ENCODE assay signal across 12 cellular contexts in genomic region chr4:20255251-20255586, GRCh38. TPM values are rescaled to one million over a fixed set of nuclear protein-coding genes. Genes with fewer than 3 reads are reported as not detected.
DNase-seq lines count a peak whose midpoint lies in the region; ATAC-seq, FAIRE-seq and TF ChIP-seq lines count a peak whose summit lies in the region.
"Had no signal": no experiment of that assay in that cellular context is flagged by ENCODE, and none has a peak within 500 bp of the region (broad histone marks: within the 10 kb centered on the region; RNA-seq: fewer than 3 reads in every experiment).

No MANE protein-coding gene starts in this region.

- no peak overlapping the region for H2BK12ac ChIP-seq in H1 (ENCODE audit: low read depth, low read length)

- H3K4ac ChIP-seq in H1 (replicated peaks; ENCODE audit: insufficient read length, low read depth, low read length) = no peak overlapping the region

- peak overlapping the region; percentile 67 to 74; a peak in 2 of 4 replicates for H3K27ac ChIP-seq in SK-N-SH (ENCODE audit: low read depth in 2 of 2, low read length in 1 of 2)
- H3K27ac ChIP-seq in H1 (ENCODE audit: low read depth, low read length) = no peak overlapping the region
- H3K27ac ChIP-seq in muscle layer of colon (ENCODE audit: low read depth, low read length) = peak overlapping the region; percentile 73
- peak overlapping the region in 3 of 4 donors; percentile 27 to 47 (median 36) for H3K27ac ChIP-seq in transverse colon
- H3K27ac ChIP-seq: 22Rv1 had no signal

- H3K4me1 ChIP-seq in SK-N-SH (ENCODE audit: control insufficient read depth in 1 of 2, insufficient read depth in 2 of 2, low read depth in 1 of 2, low read length in 1 of 2) = peaks cover 23 to 26% of the 10 kb centered on the region in 2 experiments
- H3K4me1 ChIP-seq in H1 (replicated peaks in 1 of 4; ENCODE audit: control insufficient read depth in 3 of 4, insufficient read depth in 4 of 4, low read length in 3 of 4) = peaks cover 2 to 27% (median 16%) of the 10 kb centered on the region in 4 experiments; a peak in 6 of 7 replicates
- H3K4me1 ChIP-seq in muscle layer of colon (ENCODE audit: insufficient read depth, low read length) = peaks cover 3% of the 10 kb centered on the region
- H3K4me1 ChIP-seq in transverse colon = peaks cover 0 to 21% (median 15%) of the 10 kb centered on the region in 4 donors

- TF ChIP-seq CTCF in SK-N-SH (IDR thresholded peaks at IDR 0.05) (no peak), H1 (IDR thresholded peaks at IDR 0.05; ENCODE audit: control extremely low read depth in 1 of 3, insufficient read depth in 1 of 3, low read depth in 1 of 3, low read length in 3 of 3) (no peak), transverse colon (IDR thresholded peaks at IDR 0.05) (no peak)

- 0 out of 2 replicates have a peak overlapping the region, but pooled peaks have one; percentile 61 for H2BK20ac ChIP-seq in H1 (ENCODE audit: low read length)

- POLR2A ChIA-PET in SK-N-SH (lab: Yijun Ruan, JAX) = no interaction called here
- POLR2A ChIA-PET in H1 (lab: Charles Lee; ENCODE audit: partially characterized antibody) = no interaction called here

- no peaks in the 10 kb centered on the region for H3K9me2 ChIP-seq in SK-N-SH

- H3K4me3 ChIP-seq in SK-N-SH (ENCODE audit: low read depth in 2 of 2, low read length in 1 of 2) = peak overlapping the region; percentile 78 to 96
- H3K4me3 ChIP-seq in H1 (ENCODE audit: extremely low read depth in 1 of 4, insufficient read depth in 2 of 4, low read depth in 3 of 4, low read length in 4 of 4) = peak overlapping the region; percentile 48 to 83 (median 70)
- peak overlapping the region; percentile 75 to 93 for H3K4me3 ChIP-seq in muscle layer of colon (ENCODE audit: low read depth in 1 of 2, low read length in 2 of 2)
- H3K4me3 ChIP-seq in transverse colon = peak overlapping the region; percentile 38 to 70 (median 50)

- no peaks in the 10 kb centered on the region for H3K9me3 ChIP-seq in SK-N-SH
- no peaks in the 10 kb centered on the region for H3K9me3 ChIP-seq in H1 (ENCODE audit: insufficient read depth in 2 of 2, low read depth in 1 of 2, low read length in 1 of 2)
- no peaks in the 10 kb centered on the region for H3K9me3 ChIP-seq in muscle layer of colon (ENCODE audit: low read length)
- no peaks in the 10 kb centered on the region for H3K9me3 ChIP-seq in transverse colon

- H3K79me2 ChIP-seq in SK-N-SH (ENCODE audit: insufficient read depth) (peaks cover 84% of the 10 kb centered on the region), H1 (ENCODE audit: control insufficient read depth in 1 of 2, insufficient read depth in 2 of 2, low read length in 2 of 2) (no peaks in the 10 kb centered on the region)

- TF ChIP-seq EP300 in SK-N-SH (IDR thresholded peaks at IDR 0.05; ENCODE audit: borderline replicate concordance in 1 of 2, low read depth in 1 of 2, low read length in 1 of 2) (no peak), H1 (IDR thresholded peaks at IDR 0.05; ENCODE audit: borderline replicate concordance in 1 of 2, low read depth in 2 of 2, low read length in 2 of 2) (no peak), transverse colon (IDR thresholded peaks at IDR 0.05; ENCODE audit: low read depth) (no peak)

- no peak overlapping the region for H2BK120ac ChIP-seq in H1 (replicated peaks; ENCODE audit: low read depth, low read length)

- CTCF ChIA-PET in SK-N-SH (lab: Yijun Ruan, JAX) = no interaction called here
- CTCF ChIA-PET in H1 (lab: Charles Lee; ENCODE audit: partially characterized antibody) = interaction anchor here (1.5 kb wide), 1 partner anchor 10 kb away, joined by 3 read pairs; no protein-coding TSS in a partner anchor

- TF ChIP-seq RAD21 in SK-N-SH (IDR thresholded peaks at IDR 0.05; ENCODE audit: low read length) (no peak), H1 (IDR thresholded peaks at IDR 0.05 in 1 of 2, conservative IDR thresholded peaks at IDR 0.05 in 1 of 2; ENCODE audit: low read depth in 2 of 2, low read length in 2 of 2) (no peak)

- no peak overlapping the region for H3K14ac ChIP-seq in H1 (ENCODE audit: insufficient read length)

- H3K23ac ChIP-seq in H1 (ENCODE audit: insufficient read length) = no peak overlapping the region

- no peak overlapping the region for H2BK5ac ChIP-seq in H1 (ENCODE audit: low read depth, low read length)

- DNase-seq in SK-N-SH (no peak), H1 (ENCODE audit: low read depth in 1 of 2, low spot score in 2 of 2) (no peak), transverse colon (no peak), Ammon's horn (ENCODE audit: low spot score) (no peak), head of caudate nucleus (no peak), NCI-H446 treated with DMSO at 0.1 percent for 48 hours (lab: John Stamatoyannopoulos, UW) (no peak)
- DNase-seq: effector memory CD4-positive, alpha-beta T cell; KBM-7 had no signal

- H2BK15ac ChIP-seq in H1 (ENCODE audit: low read length) = no peak overlapping the region

- no peak overlapping the region for H4K5ac ChIP-seq in H1 (ENCODE audit: insufficient read length, low read depth, low read length)

- H4K91ac ChIP-seq in H1 (replicated peaks; ENCODE audit: insufficient read length, low read length) = no peak overlapping the region

- H2AFZ ChIP-seq in SK-N-SH (ENCODE audit: low read depth) (peak overlapping the region; percentile 77; the same call in 1 of the 2 replicates), H1 (ENCODE audit: low read length) (no peak overlapping the region)

- intact Hi-C loops in transverse colon (cut with DNase I; ENCODE audit: low total_unique reads) = no loop called here
- intact Hi-C loops in head of caudate nucleus (cut with DNase I) = no loop called here

- H3K56ac ChIP-seq in H1 (replicated peaks; ENCODE audit: insufficient read length, low read depth, low read length) = no peak overlapping the region

- no peak for ATAC-seq in SK-N-SH treated with all-trans-retinoic acid at 6 μM for 48 hours

- 31% methylated on average over 8 of the region's 8 CpGs for WGBS in SK-N-SH (ENCODE audit: low lambda C conversion rate)
- WGBS in H1 (ENCODE audit: extremely low coverage in 1 of 2, insufficient coverage in 1 of 2, insufficient read length in 1 of 2, insufficient replicate concordance in 2 of 2, low coverage in 1 of 2, low lambda C conversion rate in 2 of 2, missing lambda C conversion rate in 1 of 2), 2 experiments = 13% methylated on average over 8 of the region's 8 CpGs; no CpG with 5 or more reads in 1 of the 2 experiments
- 39 to 54% methylated on average over 3 to 8 of the region's 8 CpGs for WGBS in transverse colon (ENCODE audit: low coverage in 1 of 2), 2 donors

- TF ChIP-seq POLR2A in H1 (IDR thresholded peaks at IDR 0.05; ENCODE audit: control extremely low read depth in 1 of 2, low read depth in 2 of 2, low read length in 2 of 2) (no peak), transverse colon (IDR thresholded peaks at IDR 0.05) (no peak)

- no peak overlapping the region for H4K8ac ChIP-seq in H1 (ENCODE audit: extremely low read depth, insufficient read depth, low read length)

- H3K79me1 ChIP-seq in H1 (ENCODE audit: low read depth, low read length) = no peaks in the 10 kb centered on the region

- H3K23me2 ChIP-seq in H1 (ENCODE audit: low read depth, low read length) = peaks cover 33% of the 10 kb centered on the region

- H2AK5ac ChIP-seq in H1 (ENCODE audit: low read depth, low read length) = no peak overlapping the region

- H3K4me2 ChIP-seq in SK-N-SH (peak overlapping the region; percentile 98), H1 (ENCODE audit: insufficient read depth in 1 of 2, low read depth in 2 of 2, low read length in 2 of 2) (peak overlapping the region; percentile 94 to 99)

- no peaks in the 10 kb centered on the region for H3K27me3 ChIP-seq in SK-N-SH (ENCODE audit: insufficient read depth)
- H3K27me3 ChIP-seq in H1 (replicated peaks in 1 of 4; ENCODE audit: control insufficient read depth in 3 of 4, extremely low read depth in 1 of 4, insufficient read depth in 3 of 4, low read length in 3 of 4) = peaks cover 31 to 58% (median 48%) of the 10 kb centered on the region in 4 experiments
- no peaks in the 10 kb centered on the region for H3K27me3 ChIP-seq in muscle layer of colon (ENCODE audit: control insufficient read depth in 1 of 2, insufficient read depth in 2 of 2, low read length in 2 of 2)
- peaks cover 61% of the 10 kb centered on the region for H3K27me3 ChIP-seq in transverse colon

- no peak for FAIRE-seq in H1 (lab: Jason Lieb, UNC)

- peaks cover 68% of the 10 kb centered on the region for H4K20me1 ChIP-seq in SK-N-SH (ENCODE audit: insufficient read depth)
- peaks cover 18 to 25% of the 10 kb centered on the region in 2 experiments for H4K20me1 ChIP-seq in H1 (replicated peaks in 1 of 2; ENCODE audit: control insufficient read depth in 1 of 2, insufficient read depth in 2 of 2, low read length in 2 of 2)

- in situ Hi-C loops in transverse colon (cut with MboI; ENCODE audit: low pct_ligation_motif_present in 1 of 4, low pct_unique_long_range_greater_than_20kb in 1 of 4, low sequenced_read_pairs in 3 of 4) = no loop called here

- H3K18ac ChIP-seq in H1 (ENCODE audit: extremely low read depth, low read length) = no peak overlapping the region

- H3K9ac ChIP-seq in SK-N-SH = peak overlapping the region; percentile 74
- no peak overlapping the region for H3K9ac ChIP-seq in H1 (replicated peaks in 1 of 4; ENCODE audit: extremely low read depth in 1 of 4, low read depth in 3 of 4, low read length in 3 of 4)
- peak overlapping the region; percentile 69 for H3K9ac ChIP-seq in muscle layer of colon (ENCODE audit: low read length)

- H3K36me3 ChIP-seq in SK-N-SH (replicated peaks in 1 of 2; ENCODE audit: control insufficient read depth in 1 of 2, insufficient read depth in 2 of 2, low read length in 1 of 2) (peaks cover 20 to 32% of the 10 kb centered on the region in 2 experiments), H1 (ENCODE audit: control insufficient read depth in 2 of 4, insufficient read depth in 4 of 4, low read length in 3 of 4) (no peaks in the 10 kb centered on the region), muscle layer of colon (ENCODE audit: insufficient read depth, low read length) (no peaks in the 10 kb centered on the region), transverse colon (no peaks in the 10 kb centered on the region)

- H3F3A ChIP-seq in SK-N-SH (replicated peaks; ENCODE audit: insufficient read depth) = peaks cover 35% of the 10 kb centered on the region

RNA-seq across cellular contexts. Expression of gene SLIT2, which starts 3.5 kb away (rescaled TPM):
- polyA plus RNA-seq in SK-N-SH (2012; rRNA removed) (53.6 and 68.7 TPM in 2 replicates), H1 (2011; rRNA removed) (1.9 and 2.0 TPM in 2 replicates)
- 69.5 and 76.0 TPM in 2 replicates for polyA plus RNA-seq in SK-N-SH (2012; cell fraction: cytosol; rRNA removed)
- polyA plus RNA-seq in SK-N-SH (2012; cell fraction: nucleus; rRNA removed) = 69.7 and 99.6 TPM in 2 replicates
- 11.7 and 13.7 TPM in 2 replicates for total RNA-seq in H1 (2021; fragmentation: NEBNext Ultra II Directional; extraction: Animal tissue kit (Norgen Biotek cat#: 25700))
- polyA plus RNA-seq in H1 (2011; cell fraction: cytosol; rRNA removed) = 2.1 TPM
- 4.0 TPM for polyA plus RNA-seq in H1 (2011; cell fraction: nucleus; rRNA removed)
- polyA plus RNA-seq in H1 (2012, experiment 1 of 2) = 3.0 to 5.6 TPM (median 3.6 TPM) in 4 replicates
- polyA plus RNA-seq in H1 (2012, experiment 2 of 2) = 0.29 TPM
- 13.6 TPM for polyA plus RNA-seq in H1 (2013, experiment 1 of 2)
- 11.7 TPM for polyA plus RNA-seq in H1 (2013, experiment 2 of 2)
- polyA minus RNA-seq in H1 (2011; rRNA and poly(A)+ RNA removed) = 7.2 and 7.4 TPM in 2 replicates
- 4.4 TPM for polyA minus RNA-seq in H1 (2011; cell fraction: cytosol; rRNA and poly(A)+ RNA removed)
- 13.5 TPM for polyA minus RNA-seq in H1 (2011; cell fraction: nucleus; rRNA and poly(A)+ RNA removed)
- 1 to 10 TPM; 2.2 to 6.7 (median 5.6) TPM for total RNA-seq in transverse colon
- total RNA-seq: NCI-H460 had no signal

Comparison
In these comparisons a context has a peak if more than half of its experiments do, and no peak if none do; other contexts are left out.
1. H3K9ac ChIP-seq: peak in SK-N-SH (single experiment) and muscle layer of colon (single experiment); none in H1 (0 of 4).
2. Peak in every context shown above with its lines, with median percentiles within 50 percentile points of each other: H3K4me3 ChIP-seq.